In genomic region chr11:6646040-6646439, GRCh38 we compare ENCODE assay signal across 1 cellular context.
TF ChIP-seq lines count a peak whose summit lies in the region.

No MANE protein-coding gene starts in this region.

TF ChIP-seq in GM12878, 131 proteins besides CTCF, POLR2A, EP300 and RAD21 (continued from another document):
- TF ChIP-seq ZNF592 (IDR thresholded peaks at IDR 0.05) (no peak), SREBF2 (IDR thresholded peaks at IDR 0.05; ENCODE audit: low read length) (no peak), SKIL (IDR thresholded peaks at IDR 0.05; ENCODE audit: low read depth, poor library complexity, severe bottlenecking) (no peak), ZBTB11 (CRISPR knock-in tag; IDR thresholded peaks at IDR 0.05) (no peak), ZNF274 (IDR thresholded peaks at IDR 0.05; ENCODE audit: insufficient read depth, insufficient read length) (no peak), SRF (IDR thresholded peaks at IDR 0.05; ENCODE audit: low read depth in 2 of 2, low read length in 2 of 2) (no peak), POLR2AphosphoS2 (IDR thresholded peaks at IDR 0.05; ENCODE audit: low read depth, low read length) (no peak), MEF2A (IDR thresholded peaks at IDR 0.05; ENCODE audit: insufficient read depth, low read depth, low read length) (no peak), ZNF207 (IDR thresholded peaks at IDR 0.05; ENCODE audit: borderline replicate concordance) (no peak), BHLHE40 (IDR thresholded peaks at IDR 0.05; ENCODE audit: borderline replicate concordance in 1 of 2, low read depth in 2 of 2, low read length in 1 of 2) (peak; percentile 84 to 89), CBX3 (IDR thresholded peaks at IDR 0.05; ENCODE audit: borderline replicate concordance, low read depth) (no peak), ZBED1 (IDR thresholded peaks at IDR 0.05; ENCODE audit: borderline replicate concordance) (no peak), SMC3 (IDR thresholded peaks at IDR 0.05; ENCODE audit: borderline replicate concordance, low read length) (no peak), ZNF217 (IDR thresholded peaks at IDR 0.05) (no peak)
